ENCODE assay signal across 1 cellular context in the genomic region with DNA sequence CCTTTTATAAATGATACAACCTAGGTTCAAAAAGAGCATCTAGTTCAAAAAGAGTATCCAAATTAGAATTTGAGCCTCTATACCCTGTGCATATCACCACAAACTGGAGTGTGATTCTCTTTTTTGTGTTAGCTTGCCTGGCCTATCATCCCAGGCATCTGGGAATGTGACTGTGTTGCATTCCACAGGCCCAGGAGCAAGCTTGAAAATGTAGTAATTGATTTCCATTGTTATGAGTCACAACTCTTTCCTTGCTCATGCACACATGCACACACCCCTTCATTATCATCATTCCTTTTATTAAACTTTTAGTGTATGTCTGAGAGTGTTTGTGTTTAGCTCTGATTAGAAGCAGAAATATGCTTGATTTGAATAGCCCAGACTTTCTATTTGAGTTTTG.
TF ChIP-seq lines count a peak whose summit lies in the region.

No MANE protein-coding gene starts in this region.

TF ChIP-seq in SK-N-SH, 30 proteins besides CTCF, POLR2A, EP300 and RAD21 (continued from another document):
- TF ChIP-seq, protein P1, sequence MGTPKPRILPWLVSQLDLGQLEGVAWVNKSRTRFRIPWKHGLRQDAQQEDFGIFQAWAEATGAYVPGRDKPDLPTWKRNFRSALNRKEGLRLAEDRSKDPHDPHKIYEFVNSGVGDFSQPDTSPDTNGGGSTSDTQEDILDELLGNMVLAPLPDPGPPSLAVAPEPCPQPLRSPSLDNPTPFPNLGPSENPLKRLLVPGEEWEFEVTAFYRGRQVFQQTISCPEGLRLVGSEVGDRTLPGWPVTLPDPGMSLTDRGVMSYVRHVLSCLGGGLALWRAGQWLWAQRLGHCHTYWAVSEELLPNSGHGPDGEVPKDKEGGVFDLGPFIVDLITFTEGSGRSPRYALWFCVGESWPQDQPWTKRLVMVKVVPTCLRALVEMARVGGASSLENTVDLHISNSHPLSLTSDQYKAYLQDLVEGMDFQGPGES (IDR thresholded peaks at IDR 0.05; ENCODE audit: low read depth, low read length): no peak
- TF ChIP-seq NFIC (IDR thresholded peaks at IDR 0.05; ENCODE audit: borderline replicate concordance) (peak; percentile 48; the same call in 1 of the 2 replicates), JUND (IDR thresholded peaks at IDR 0.05) (peak; percentile 73), NRF1 (IDR thresholded peaks at IDR 0.05; ENCODE audit: low read depth, low read length) (no peak), TCF12 (IDR thresholded peaks at IDR 0.05) (peak; percentile 84), TAF1 (IDR thresholded peaks at IDR 0.05; ENCODE audit: borderline replicate concordance, low read depth, low read length) (no peak), RFX5 (IDR thresholded peaks at IDR 0.05; ENCODE audit: low read length) (no peak), FOXM1 (IDR thresholded peaks at IDR 0.05; ENCODE audit: low read depth) (no peak), YY1 (IDR thresholded peaks at IDR 0.05; ENCODE audit: low read depth) (no peak), RXRA (IDR thresholded peaks at IDR 0.05; ENCODE audit: borderline replicate concordance, low read depth) (no peak), MXI1 (IDR thresholded peaks at IDR 0.05; ENCODE audit: low read depth, low read length) (no peak), SIN3A (IDR thresholded peaks at IDR 0.05; ENCODE audit: borderline replicate concordance, low read depth, low read length) (no peak), FOXJ3 (CRISPR knock-in tag; IDR thresholded peaks at IDR 0.05) (no peak), ELF1 (IDR thresholded peaks at IDR 0.05) (no peak), FOSL2 (IDR thresholded peaks at IDR 0.05; ENCODE audit: borderline replicate concordance, low read depth) (peak; percentile 76)
- TF ChIP-seq, protein P2, sequence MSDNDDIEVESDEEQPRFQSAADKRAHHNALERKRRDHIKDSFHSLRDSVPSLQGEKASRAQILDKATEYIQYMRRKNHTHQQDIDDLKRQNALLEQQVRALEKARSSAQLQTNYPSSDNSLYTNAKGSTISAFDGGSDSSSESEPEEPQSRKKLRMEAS (IDR thresholded peaks at IDR 0.05; ENCODE audit: low read depth): peak; percentile 59; the same call in 1 of the 2 replicates
- TF ChIP-seq, protein P3, sequence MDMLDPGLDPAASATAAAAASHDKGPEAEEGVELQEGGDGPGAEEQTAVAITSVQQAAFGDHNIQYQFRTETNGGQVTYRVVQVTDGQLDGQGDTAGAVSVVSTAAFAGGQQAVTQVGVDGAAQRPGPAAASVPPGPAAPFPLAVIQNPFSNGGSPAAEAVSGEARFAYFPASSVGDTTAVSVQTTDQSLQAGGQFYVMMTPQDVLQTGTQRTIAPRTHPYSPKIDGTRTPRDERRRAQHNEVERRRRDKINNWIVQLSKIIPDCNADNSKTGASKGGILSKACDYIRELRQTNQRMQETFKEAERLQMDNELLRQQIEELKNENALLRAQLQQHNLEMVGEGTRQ (IDR thresholded peaks at IDR 0.05; ENCODE audit: borderline replicate concordance, low read depth, low read length): no peak
- TF ChIP-seq, protein P4, sequence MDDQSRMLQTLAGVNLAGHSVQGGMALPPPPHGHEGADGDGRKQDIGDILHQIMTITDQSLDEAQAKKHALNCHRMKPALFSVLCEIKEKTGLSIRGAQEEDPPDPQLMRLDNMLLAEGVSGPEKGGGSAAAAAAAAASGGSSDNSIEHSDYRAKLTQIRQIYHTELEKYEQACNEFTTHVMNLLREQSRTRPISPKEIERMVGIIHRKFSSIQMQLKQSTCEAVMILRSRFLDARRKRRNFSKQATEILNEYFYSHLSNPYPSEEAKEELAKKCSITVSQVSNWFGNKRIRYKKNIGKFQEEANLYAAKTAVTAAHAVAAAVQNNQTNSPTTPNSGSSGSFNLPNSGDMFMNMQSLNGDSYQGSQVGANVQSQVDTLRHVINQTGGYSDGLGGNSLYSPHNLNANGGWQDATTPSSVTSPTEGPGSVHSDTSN (IDR thresholded peaks at IDR 0.05): peak; percentile 66
- TF ChIP-seq, protein P5, sequence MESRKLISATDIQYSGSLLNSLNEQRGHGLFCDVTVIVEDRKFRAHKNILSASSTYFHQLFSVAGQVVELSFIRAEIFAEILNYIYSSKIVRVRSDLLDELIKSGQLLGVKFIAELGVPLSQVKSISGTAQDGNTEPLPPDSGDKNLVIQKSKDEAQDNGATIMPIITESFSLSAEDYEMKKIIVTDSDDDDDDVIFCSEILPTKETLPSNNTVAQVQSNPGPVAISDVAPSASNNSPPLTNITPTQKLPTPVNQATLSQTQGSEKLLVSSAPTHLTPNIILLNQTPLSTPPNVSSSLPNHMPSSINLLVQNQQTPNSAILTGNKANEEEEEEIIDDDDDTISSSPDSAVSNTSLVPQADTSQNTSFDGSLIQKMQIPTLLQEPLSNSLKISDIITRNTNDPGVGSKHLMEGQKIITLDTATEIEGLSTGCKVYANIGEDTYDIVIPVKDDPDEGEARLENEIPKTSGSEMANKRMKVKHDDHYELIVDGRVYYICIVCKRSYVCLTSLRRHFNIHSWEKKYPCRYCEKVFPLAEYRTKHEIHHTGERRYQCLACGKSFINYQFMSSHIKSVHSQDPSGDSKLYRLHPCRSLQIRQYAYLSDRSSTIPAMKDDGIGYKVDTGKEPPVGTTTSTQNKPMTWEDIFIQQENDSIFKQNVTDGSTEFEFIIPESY (IDR thresholded peaks at IDR 0.05; ENCODE audit: borderline replicate concordance, low read depth): no peak
